In genomic region chr4:169956441-169956840, GRCh38 we compare ENCODE assay signal across 16 cellular contexts.
DNase-seq lines count a peak whose midpoint lies in the region; ATAC-seq and TF ChIP-seq lines count a peak whose summit lies in the region.
"Had no signal": no experiment of that assay in that cellular context is flagged by ENCODE, and none has a peak within 500 bp of the region (broad histone marks: within the 10 kb centered on the region; RNA-seq: fewer than 3 reads in every experiment).

No MANE protein-coding gene starts in this region.

- no peak for TF ChIP-seq CTCF in smooth muscle cell (IDR thresholded peaks at IDR 0.05; ENCODE audit: borderline replicate concordance, insufficient read depth, poor library complexity, severe bottlenecking)

- H3F3A ChIP-seq in smooth muscle cell (ENCODE audit: low read depth): no peaks in the 10 kb centered on the region

- H3K27ac ChIP-seq in smooth muscle cell (ENCODE audit: low read depth): peak overlapping the region; percentile 3
- H3K27ac ChIP-seq: BLaER1 treated with 17β-estradiol and CSF1 and Interleukin-3, amounts not matched to agents 10 nM and 100 nM; RWPE1; SJCRH30 had no signal

- H3K4me1 ChIP-seq in smooth muscle cell (ENCODE audit: low read depth): peaks cover 14% of the 10 kb centered on the region
- H3K4me1 ChIP-seq: SJCRH30 had no signal

- in situ Hi-C loops in SK-MEL-5 (cut with HindIII; ENCODE audit: low pct_unique_long_range_greater_than_20kb, low sequenced_read_pairs): no loop called here

- no peaks in the 10 kb centered on the region for H3K27me3 ChIP-seq in smooth muscle cell (ENCODE audit: low read depth)
- H3K27me3 ChIP-seq: SJCRH30 had no signal

- H2AFZ ChIP-seq in smooth muscle cell (ENCODE audit: low read depth): peak overlapping the region; percentile 48

- no peak overlapping the region for H3K4me2 ChIP-seq in smooth muscle cell
- H3K4me2 ChIP-seq: BLaER1 treated with 17β-estradiol and CSF1 and Interleukin-3, amounts not matched to agents 10 nM and 100 nM had no signal

- no peaks in the 10 kb centered on the region for H3K9me3 ChIP-seq in smooth muscle cell (replicated peaks; ENCODE audit: low read depth)
- H3K9me3 ChIP-seq: BLaER1 treated with 17β-estradiol and CSF1 and Interleukin-3, amounts not matched to agents 10 nM and 100 nM; SJCRH30 had no signal

- WGBS in smooth muscle cell (ENCODE audit: low lambda C conversion rate): 40% methylated on average over 1 of the region's 1 CpG

- H3K4me3 ChIP-seq in smooth muscle cell: no peak overlapping the region
- H3K4me3 ChIP-seq: BLaER1 treated with 17β-estradiol and CSF1 and Interleukin-3, amounts not matched to agents 10 nM and 100 nM; SJCRH30 had no signal

- ATAC-seq in GM19463 (IDR thresholded peaks at IDR 0.05; ENCODE audit: unreplicated experiment): no peak

- peak; percentile 32 for DNase-seq in GM04504 (ENCODE audit: low read depth)
- DNase-seq in SK-MEL-5 (ENCODE audit: low read depth, low spot score): peak; percentile 73
- peak; percentile 95 for DNase-seq in foreskin melanocyte
- no peak for DNase-seq in smooth muscle cell (lab: John Stamatoyannopoulos, UW; ENCODE audit: unreplicated experiment)
- no peak for DNase-seq in T-helper 1 cell
- no peak for DNase-seq in activated CD4-positive, alpha-beta T cell treated with anti-CD3 and anti-CD28 coated beads for 48 hours
- DNase-seq: DMS 273 treated with DMSO at 0.1 percent for 48 hours, IMR-90, NCI-H1436, NCI-H2081 treated with DMSO at 0.1 percent for 48 hours, NCI-H524, OCI-M1, SJCRH30 had no signal

- H3K36me3 ChIP-seq in smooth muscle cell (ENCODE audit: low read depth): no peaks in the 10 kb centered on the region
- H3K36me3 ChIP-seq: BLaER1 treated with 17β-estradiol and CSF1 and Interleukin-3, amounts not matched to agents 10 nM and 100 nM; SJCRH30 had no signal

- H3K9ac ChIP-seq in smooth muscle cell (ENCODE audit: low read depth): no peak overlapping the region
- H3K9ac ChIP-seq: BLaER1 treated with 17β-estradiol and CSF1 and Interleukin-3, amounts not matched to agents 10 nM and 100 nM had no signal

- H4K20me1 ChIP-seq in smooth muscle cell (ENCODE audit: low read depth): no peaks in the 10 kb centered on the region

- H3K79me2 ChIP-seq in smooth muscle cell (ENCODE audit: low read depth): no peaks in the 10 kb centered on the region

Comparison
In these comparisons a context has a peak if more than half of its experiments do, and no peak if none do; other contexts are left out.
1. DNase-seq: peak in GM04504 (single experiment), SK-MEL-5 (single experiment) and foreskin melanocyte (single experiment); none in smooth muscle cell (single experiment), T-helper 1 cell (0 of 5) and activated CD4-positive, alpha-beta T cell treated with anti-CD3 and anti-CD28 coated beads for 48 hours (single experiment).